In genomic region chr2:42554392-42554791, GRCh38 we compare ENCODE assay signal across 23 cellular contexts. TPM values are rescaled to one million over a fixed set of nuclear protein-coding genes. Genes with fewer than 3 reads are reported as not detected.
DNase-seq lines count a peak whose midpoint lies in the region; ATAC-seq and TF ChIP-seq lines count a peak whose summit lies in the region.
"Had no signal": no experiment of that assay in that cellular context is flagged by ENCODE, and none has a peak within 500 bp of the region (broad histone marks: within the 10 kb centered on the region; RNA-seq: fewer than 3 reads in every experiment).

No MANE protein-coding gene starts in this region.

- POLR2A ChIA-PET in activated CD4-positive, alpha-beta T cell treated with anti-CD3 and anti-CD28 coated beads, Interleukin-2, amount 10 ng/mL, durations not matched to agents 7 days and 5 days (lab: Charles Lee) = no interaction called here

- peaks cover 9% of the 10 kb centered on the region for H3K4me1 ChIP-seq in NT2/D1 (ENCODE audit: insufficient read depth, insufficient read length)

- peak overlapping the region; percentile 65 for H3K27ac Mint-ChIP-seq in glutamatergic neuron (ENCODE audit: unreplicated experiment)
- no peak overlapping the region for H3K27ac Mint-ChIP-seq in activated CD4-positive, alpha-beta T cell treated with anti-CD3 and anti-CD28 coated beads, Interleukin-2, amount 10 ng/mL, durations not matched to agents 7 days and 5 days
- H3K27ac Mint-ChIP-seq: CD4-positive, CD25-positive, alpha-beta regulatory T cell; HFFc6 had no signal

- H3K4me3 ChIP-seq in H7 (ENCODE audit: insufficient read depth, low read depth, low read length) (no peak overlapping the region), NT2/D1 (ENCODE audit: insufficient read length, low read depth) (no peak overlapping the region)
- H3K4me3 ChIP-seq: HAP-1, PC-9, SJSA1 had no signal

- CTCF ChIA-PET in activated CD4-positive, alpha-beta T cell treated with anti-CD3 and anti-CD28 coated beads, Interleukin-2, amount 10 ng/mL, durations not matched to agents 7 days and 5 days (lab: Charles Lee) = no interaction called here

- H3K27me3 Mint-ChIP-seq in glutamatergic neuron (ENCODE audit: unreplicated experiment) = peaks cover 9% of the 10 kb centered on the region
- no peaks in the 10 kb centered on the region for H3K27me3 Mint-ChIP-seq in activated CD4-positive, alpha-beta T cell treated with anti-CD3 and anti-CD28 coated beads, Interleukin-2, amount 10 ng/mL, durations not matched to agents 7 days and 5 days

- H3K36me3 Mint-ChIP-seq in glutamatergic neuron (ENCODE audit: unreplicated experiment) = no peaks in the 10 kb centered on the region
- H3K36me3 Mint-ChIP-seq in activated CD4-positive, alpha-beta T cell treated with anti-CD3 and anti-CD28 coated beads, Interleukin-2, amount 10 ng/mL, durations not matched to agents 7 days and 5 days (ENCODE audit: low read depth) = no peaks in the 10 kb centered on the region
- H3K36me3 Mint-ChIP-seq: CD4-positive, CD25-positive, alpha-beta regulatory T cell had no signal

- H3K9me3 ChIP-seq in NT2/D1 (ENCODE audit: insufficient read depth, low read length) = no peaks in the 10 kb centered on the region
- H3K9me3 ChIP-seq: HAP-1, SJSA1 had no signal

- H3K4me3 Mint-ChIP-seq in glutamatergic neuron (ENCODE audit: unreplicated experiment) = no peak overlapping the region
- H3K4me3 Mint-ChIP-seq in activated CD4-positive, alpha-beta T cell treated with anti-CD3 and anti-CD28 coated beads, Interleukin-2, amount 10 ng/mL, durations not matched to agents 7 days and 5 days = no peak overlapping the region
- H3K4me3 Mint-ChIP-seq: CD4-positive, CD25-positive, alpha-beta regulatory T cell; HFFc6 had no signal

- no peak for ATAC-seq in GM21360 (IDR thresholded peaks at IDR 0.05; ENCODE audit: unreplicated experiment)
- no peak for ATAC-seq in GM18868 (IDR thresholded peaks at IDR 0.05; ENCODE audit: unreplicated experiment)
- ATAC-seq: HepG2, Right ventricle myocardium inferior had no signal

- H3K4me1 Mint-ChIP-seq in glutamatergic neuron (ENCODE audit: low read depth, unreplicated experiment) = peaks cover 27% of the 10 kb centered on the region
- H3K4me1 Mint-ChIP-seq in activated CD4-positive, alpha-beta T cell treated with anti-CD3 and anti-CD28 coated beads, Interleukin-2, amount 10 ng/mL, durations not matched to agents 7 days and 5 days = no peaks in the 10 kb centered on the region
- H3K4me1 Mint-ChIP-seq: CD4-positive, CD25-positive, alpha-beta regulatory T cell had no signal

- no peaks in the 10 kb centered on the region for H3K27me3 ChIP-seq in H7 (ENCODE audit: control insufficient read depth, insufficient read depth, low read length)
- H3K27me3 ChIP-seq in NT2/D1 (ENCODE audit: insufficient read depth, insufficient read length) = no peaks in the 10 kb centered on the region
- H3K27me3 ChIP-seq: SJSA1 had no signal

- H3K9ac ChIP-seq in NT2/D1 (ENCODE audit: insufficient read length, low read depth) = no peak overlapping the region

- peak; percentile 51 for DNase-seq in H7
- peak; percentile 80 for DNase-seq in NT2/D1 (ENCODE audit: low read depth, low spot score)
- DNase-seq in glutamatergic neuron = no peak
- DNase-seq in iPS-NIHi7 (ENCODE audit: extremely low spot score) = peak; percentile 41
- no peak for DNase-seq in activated CD4-positive, alpha-beta T cell treated with anti-CD3 and anti-CD28 coated beads, Interleukin-2, amount 10 ng/mL, durations not matched to agents 7 days and 5 days
- no peak for DNase-seq in GM10266 (ENCODE audit: extremely low spot score)
- DNase-seq: CD4-positive, CD25-positive, alpha-beta regulatory T cell; DMS53; HFFc6; Karpas-422; NCI-H1092 treated with DMSO at 0.1 percent for 48 hours; NCI-H1436 treated with DMSO at 0.1 percent for 48 hours; NCI-H187 treated with DMSO at 0.1 percent for 48 hours; NCI-H446; NCI-H524 treated with DMSO at 0.1 percent for 48 hours; NCI-H774; PC-9 had no signal

- H3K36me3 ChIP-seq in H7 (replicated peaks; ENCODE audit: control insufficient read depth, insufficient read depth, low read length) = no peaks in the 10 kb centered on the region
- H3K36me3 ChIP-seq in NT2/D1 (ENCODE audit: insufficient read depth, insufficient read length, low read length) = no peaks in the 10 kb centered on the region
- H3K36me3 ChIP-seq: HAP-1, SJSA1 had no signal

- no peak for TF ChIP-seq CTCF in glutamatergic neuron (IDR thresholded peaks at IDR 0.05; ENCODE audit: partially characterized antibody, unreplicated experiment)
- TF ChIP-seq CTCF in GM10266 (IDR thresholded peaks at IDR 0.05; ENCODE audit: control insufficient read depth, insufficient read depth, low read depth, missing control alignments) = no peak

- H3K9me3 Mint-ChIP-seq in glutamatergic neuron (ENCODE audit: unreplicated experiment) = peaks cover 1% of the 10 kb centered on the region
- H3K9me3 Mint-ChIP-seq in activated CD4-positive, alpha-beta T cell treated with anti-CD3 and anti-CD28 coated beads, Interleukin-2, amount 10 ng/mL, durations not matched to agents 7 days and 5 days = no peaks in the 10 kb centered on the region
- H3K9me3 Mint-ChIP-seq: HFFc6 had no signal

RNA-seq across cellular contexts. Expression of gene MTA3, which starts 14.0 kb away (rescaled TPM):
- 51.8 and 59.6 TPM in 2 replicates for total RNA-seq in H7 (2014; rRNA removed; shearing (Covaris generic))
- 64.1 TPM for total RNA-seq in glutamatergic neuron (ENCODE audit: unreplicated experiment)
- 10 to 100 TPM; 34.5 to 36.5 TPM for total RNA-seq in activated CD4-positive, alpha-beta T cell treated with anti-CD3 and anti-CD28 coated beads, Interleukin-2, amount 10 ng/mL, durations not matched to agents 7 days and 5 days

Comparison
In these comparisons a context has a peak if more than half of its experiments do, and no peak if none do; other contexts are left out.
1. DNase-seq: peak in H7 (single experiment), NT2/D1 (single experiment) and iPS-NIHi7 (single experiment); none in glutamatergic neuron (single experiment), activated CD4-positive, alpha-beta T cell treated with anti-CD3 and anti-CD28 coated beads, Interleukin-2, amount 10 ng/mL, durations not matched to agents 7 days and 5 days (single experiment) and GM10266 (single experiment).